ENCODE assay signal across 8 cellular contexts in the genomic region with DNA sequence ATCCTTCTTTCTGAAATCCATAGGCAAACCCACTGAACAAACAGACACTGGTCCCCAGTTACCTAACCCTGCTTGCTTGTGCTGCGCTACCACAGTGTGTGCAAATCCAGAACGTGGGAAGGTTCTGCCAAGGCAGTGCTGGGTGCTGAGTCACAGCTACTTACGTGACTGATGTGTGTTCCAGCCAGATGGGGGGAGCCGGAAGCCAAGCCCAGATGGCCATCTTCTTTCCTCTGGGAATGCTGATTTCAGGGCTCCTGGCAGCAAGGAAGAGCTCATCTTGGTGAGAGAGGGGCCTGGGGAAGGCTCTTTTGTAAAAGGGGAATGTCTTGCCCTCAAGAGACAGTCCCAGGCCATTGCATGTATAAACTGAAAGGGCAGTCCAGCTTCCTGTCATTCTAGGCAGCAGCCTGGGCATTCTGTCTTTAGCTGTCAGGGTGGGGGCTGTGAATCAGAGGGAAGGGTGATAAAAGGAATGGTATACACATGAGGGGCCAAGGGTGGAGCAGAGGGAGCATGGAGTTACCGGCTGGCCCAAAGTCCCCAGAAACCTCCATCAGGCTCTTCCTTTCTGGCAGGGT. TPM values are rescaled to one million over a fixed set of nuclear protein-coding genes. Genes with fewer than 3 reads are reported as not detected.
A peak's percentile ranks its signal among the peaks of the same experiment; 100 is the strongest.
DNase-seq lines count a peak whose midpoint lies in the region; ATAC-seq and TF ChIP-seq lines count a peak whose summit lies in the region.

No MANE protein-coding gene starts in this region.

- peak overlapping the region; percentile 66 for H3K27ac Mint-ChIP-seq in activated naive CD4-positive, alpha-beta T cell treated with anti-CD3 and anti-CD28 coated beads for 36 hours

- no peak overlapping the region for H3K4me3 Mint-ChIP-seq in activated naive CD4-positive, alpha-beta T cell treated with anti-CD3 and anti-CD28 coated beads for 36 hours

- H3K27ac ChIP-seq in coronary artery (peak overlapping the region; percentile 70 to 90), aorta (ENCODE audit: low read depth in 1 of 2, low read length in 2 of 2) (peak overlapping the region; percentile 62 to 87)

- H3K36me3 Mint-ChIP-seq in activated naive CD4-positive, alpha-beta T cell treated with anti-CD3 and anti-CD28 coated beads for 36 hours (ENCODE audit: low read depth) = peaks cover 26% of the 10 kb centered on the region

- 17 to 18% methylated on average over 5 of the region's 5 CpGs for WGBS in aorta, 2 donors

- DNase-seq in activated naive CD4-positive, alpha-beta T cell treated with anti-CD3 and anti-CD28 coated beads for 36 hours = no peak
- DNase-seq in activated naive CD4-positive, alpha-beta T cell treated with anti-CD3 and anti-CD28 coated beads, Interleukin-2, amount 50 U/mL, for 16 hours = no peak
- DNase-seq in coronary artery (ENCODE audit: low spot score) = peak; percentile 92
- DNase-seq in mucosa of gallbladder (ENCODE audit: low spot score) = peak; percentile 68
- DNase-seq in aorta = peak; percentile 91 to 92
- DNase-seq in T-helper 2 cell = no peak
- no peak for DNase-seq in GF-D8 (lab: John Stamatoyannopoulos, UW)

- ATAC-seq in aorta (ENCODE audit: low FRiP score) (peak; percentile 89), GM19455 (IDR thresholded peaks at IDR 0.05; ENCODE audit: unreplicated experiment) (no peak)

- H3K4me3 ChIP-seq in coronary artery (peak overlapping the region; percentile 2), aorta (ENCODE audit: low read length in 2 of 2) (no peak overlapping the region)

- intact Hi-C loops in activated naive CD4-positive, alpha-beta T cell treated with anti-CD3 and anti-CD28 coated beads for 36 hours (cut with micrococcal nuclease) = no loop called here
- intact Hi-C loops in aorta (cut with DNase I) = no loop called here

- H3K27me3 Mint-ChIP-seq in activated naive CD4-positive, alpha-beta T cell treated with anti-CD3 and anti-CD28 coated beads for 36 hours (ENCODE audit: low read depth) = no peaks in the 10 kb centered on the region

- H3K9me3 Mint-ChIP-seq in activated naive CD4-positive, alpha-beta T cell treated with anti-CD3 and anti-CD28 coated beads for 36 hours = no peaks in the 10 kb centered on the region

- H3K4me1 Mint-ChIP-seq in activated naive CD4-positive, alpha-beta T cell treated with anti-CD3 and anti-CD28 coated beads for 36 hours (ENCODE audit: low read depth) = peaks cover 47% of the 10 kb centered on the region

- no peaks in the 10 kb centered on the region for H3K9me3 ChIP-seq in aorta (ENCODE audit: control insufficient read depth, low read length)

- H3K27me3 ChIP-seq in aorta (ENCODE audit: control insufficient read depth in 1 of 2, insufficient read depth in 2 of 2, low read length in 1 of 2) = no peaks in the 10 kb centered on the region

- CTCF ChIA-PET in activated naive CD4-positive, alpha-beta T cell treated with anti-CD3 and anti-CD28 coated beads for 36 hours (lab: Charles Lee) = interaction anchor here (0.8 to 2.0 kb wide), 4 partner anchors 8 to 62 kb away, joined by 3 to 13 read pairs (median 5); no protein-coding TSS in a partner anchor

- H3K4me1 ChIP-seq in aorta (ENCODE audit: control insufficient read depth in 1 of 2, insufficient read depth in 2 of 2, low read length in 2 of 2) = no peaks in the 10 kb centered on the region

- H3K36me3 ChIP-seq in aorta (ENCODE audit: control insufficient read depth in 1 of 2, insufficient read depth in 2 of 2, low read length in 1 of 2) = peaks cover 0 to 29% of the 10 kb centered on the region in 2 donors

- TF ChIP-seq CTCF in coronary artery (IDR thresholded peaks at IDR 0.05) = no peak

RNA-seq across cellular contexts. Expression of gene CD46, which starts 54.1 kb away (rescaled TPM):
- total RNA-seq in activated naive CD4-positive, alpha-beta T cell treated with anti-CD3 and anti-CD28 coated beads for 36 hours = 10 to 100 TPM; 91.0 to 93.4 TPM
- total RNA-seq in mucosa of gallbladder (228 TPM), aorta (100 to 1,000 TPM; 189 to 210 TPM)
- 100 to 1,000 TPM in 1 of 2 donors, 10 to 100 TPM in 1; 56.3 to 153 TPM for polyA plus RNA-seq in aorta

Comparison
In these comparisons a context has a peak if more than half of its experiments do, and no peak if none do; other contexts are left out.
1. DNase-seq: peak in coronary artery (single experiment), mucosa of gallbladder (single experiment) and aorta (2 of 2); none in activated naive CD4-positive, alpha-beta T cell treated with anti-CD3 and anti-CD28 coated beads for 36 hours (single experiment), activated naive CD4-positive, alpha-beta T cell treated with anti-CD3 and anti-CD28 coated beads, Interleukin-2, amount 50 U/mL, for 16 hours (single experiment), T-helper 2 cell (0 of 5) and GF-D8 (single experiment).